1 cellular context compared by ENCODE assay signal in genomic region chr2:110206056-110206455, GRCh38.
TF ChIP-seq lines count a peak whose summit lies in the region.

No MANE protein-coding gene starts in this region.

TF ChIP-seq in GM12878, 131 proteins besides CTCF, POLR2A, EP300 and RAD21:
- no peak for TF ChIP-seq MEF2B (IDR thresholded peaks at IDR 0.05; ENCODE audit: partially characterized antibody, poor library complexity, severe bottlenecking)
- no peak for TF ChIP-seq TCF12 (IDR thresholded peaks at IDR 0.05; ENCODE audit: low read depth, low read length)
- no peak for TF ChIP-seq E2F8 (IDR thresholded peaks at IDR 0.05; ENCODE audit: low read depth, partially characterized antibody)
- no peak for TF ChIP-seq KLF5 (IDR thresholded peaks at IDR 0.05; ENCODE audit: partially characterized antibody)
- TF ChIP-seq WRNIP1 (IDR thresholded peaks at IDR 0.05; ENCODE audit: borderline replicate concordance, low read depth, low read length) = no peak
- TF ChIP-seq IRF3 (IDR thresholded peaks at IDR 0.05) = no peak
- no peak for TF ChIP-seq ATF7 (IDR thresholded peaks at IDR 0.05; ENCODE audit: low read depth)
- no peak for TF ChIP-seq CBX5 (IDR thresholded peaks at IDR 0.05; ENCODE audit: low read depth)
- TF ChIP-seq, protein P1, sequence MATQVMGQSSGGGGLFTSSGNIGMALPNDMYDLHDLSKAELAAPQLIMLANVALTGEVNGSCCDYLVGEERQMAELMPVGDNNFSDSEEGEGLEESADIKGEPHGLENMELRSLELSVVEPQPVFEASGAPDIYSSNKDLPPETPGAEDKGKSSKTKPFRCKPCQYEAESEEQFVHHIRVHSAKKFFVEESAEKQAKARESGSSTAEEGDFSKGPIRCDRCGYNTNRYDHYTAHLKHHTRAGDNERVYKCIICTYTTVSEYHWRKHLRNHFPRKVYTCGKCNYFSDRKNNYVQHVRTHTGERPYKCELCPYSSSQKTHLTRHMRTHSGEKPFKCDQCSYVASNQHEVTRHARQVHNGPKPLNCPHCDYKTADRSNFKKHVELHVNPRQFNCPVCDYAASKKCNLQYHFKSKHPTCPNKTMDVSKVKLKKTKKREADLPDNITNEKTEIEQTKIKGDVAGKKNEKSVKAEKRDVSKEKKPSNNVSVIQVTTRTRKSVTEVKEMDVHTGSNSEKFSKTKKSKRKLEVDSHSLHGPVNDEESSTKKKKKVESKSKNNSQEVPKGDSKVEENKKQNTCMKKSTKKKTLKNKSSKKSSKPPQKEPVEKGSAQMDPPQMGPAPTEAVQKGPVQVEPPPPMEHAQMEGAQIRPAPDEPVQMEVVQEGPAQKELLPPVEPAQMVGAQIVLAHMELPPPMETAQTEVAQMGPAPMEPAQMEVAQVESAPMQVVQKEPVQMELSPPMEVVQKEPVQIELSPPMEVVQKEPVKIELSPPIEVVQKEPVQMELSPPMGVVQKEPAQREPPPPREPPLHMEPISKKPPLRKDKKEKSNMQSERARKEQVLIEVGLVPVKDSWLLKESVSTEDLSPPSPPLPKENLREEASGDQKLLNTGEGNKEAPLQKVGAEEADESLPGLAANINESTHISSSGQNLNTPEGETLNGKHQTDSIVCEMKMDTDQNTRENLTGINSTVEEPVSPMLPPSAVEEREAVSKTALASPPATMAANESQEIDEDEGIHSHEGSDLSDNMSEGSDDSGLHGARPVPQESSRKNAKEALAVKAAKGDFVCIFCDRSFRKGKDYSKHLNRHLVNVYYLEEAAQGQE (IDR thresholded peaks at IDR 0.05; ENCODE audit: low read depth, low read length) = no peak
- no peak for TF ChIP-seq DPF2 (IDR thresholded peaks at IDR 0.05)
- no peak for TF ChIP-seq NBN (IDR thresholded peaks at IDR 0.05)
- TF ChIP-seq BCLAF1 (IDR thresholded peaks at IDR 0.05) = no peak
TF ChIP-seq in GM12878: peak in this region for 0.
